ENCODE assay signal across 8 cellular contexts in genomic region chr14:76761198-76761848, GRCh38. TPM values are rescaled to one million over a fixed set of nuclear protein-coding genes. Genes with fewer than 3 reads are reported as not detected.
DNase-seq lines count a peak whose midpoint lies in the region; ATAC-seq and TF ChIP-seq lines count a peak whose summit lies in the region.

Gene VASH1, plus strand, starts transcription at chr14:76761468. Its CDS starts 1,354 bp downstream, at chr14:76762822.

- peaks cover 7 to 17% of the 10 kb centered on the region in 2 donors for H3K4me1 Mint-ChIP-seq in natural killer cell

- ATAC-seq in HG03432 (IDR thresholded peaks at IDR 0.05; ENCODE audit: unreplicated experiment) (peak; percentile 84), natural killer cell (peak; percentile 78 to 88 (median 85))

- H3F3A ChIP-seq in OCI-LY1 (ENCODE audit: insufficient read depth, low read length) = no peaks in the 10 kb centered on the region

- peak within 1 kb of the TSS; percentile 71 for H3K4me3 ChIP-seq in BE2C (ENCODE audit: low read depth, low read length)
- H3K4me3 ChIP-seq in OCI-LY1 (ENCODE audit: low read depth, low read length, poor library complexity, severe bottlenecking) = peak within 1 kb of the TSS; percentile 46
- H3K4me3 ChIP-seq in foreskin fibroblast (ENCODE audit: low read depth in 1 of 2, low read length in 2 of 2) = peak within 1 kb of the TSS; percentile 70 to 76

- H3K9me3 Mint-ChIP-seq in natural killer cell = no peaks in the 10 kb centered on the region

- H3K9ac ChIP-seq in OCI-LY1 (ENCODE audit: low read length) = no peak within 1 kb of the TSS

- H4K20me1 ChIP-seq in OCI-LY1 (ENCODE audit: insufficient read depth, low read length) = no peaks in the 10 kb centered on the region

- H3K9me3 ChIP-seq in BE2C (no peaks in the 10 kb centered on the region), OCI-LY1 (ENCODE audit: low read length) (no peaks in the 10 kb centered on the region)

- H3K36me3 ChIP-seq in BE2C (no peaks in the 10 kb centered on the region), OCI-LY1 (ENCODE audit: insufficient read depth, low read length) (no peaks in the 10 kb centered on the region)

- TF ChIP-seq POLR2A in GM19193 (IDR thresholded peaks at IDR 0.05; ENCODE audit: extremely low read depth, insufficient read depth, insufficient read length) = peak; percentile 40

- DNase-seq in BE2C (peak; percentile 77), foreskin fibroblast (peak; percentile 78 to 93), natural killer cell (peak; percentile 60), stromal cell of bone marrow (ENCODE audit: low read depth) (peak; percentile 41)
- peak; percentile 36 for DNase-seq in activated gamma-delta T cell treated with anti-CD3 and anti-CD28 coated beads, Interleukin-2, amount 50 U/mL, for 16 hours (ENCODE audit: low read depth)

- H2AFZ ChIP-seq in OCI-LY1 (ENCODE audit: low read length) = no peak within 1 kb of the TSS

- TF ChIP-seq CTCF in BE2C (IDR thresholded peaks at IDR 0.05; ENCODE audit: low read depth, low read length) (no peak), OCI-LY1 (IDR thresholded peaks at IDR 0.05; ENCODE audit: low read length) (no peak), foreskin fibroblast (IDR thresholded peaks at IDR 0.05; ENCODE audit: low read depth, low read length) (no peak), natural killer cell (IDR thresholded peaks at IDR 0.05) (no peak)

- H3K36me3 Mint-ChIP-seq in natural killer cell = no peaks in the 10 kb centered on the region

- no peaks in the 10 kb centered on the region for H3K4me1 ChIP-seq in BE2C
- no peaks in the 10 kb centered on the region for H3K4me1 ChIP-seq in OCI-LY1 (ENCODE audit: insufficient read depth, low read length, severe bottlenecking)

- H3K9me2 ChIP-seq in OCI-LY1 (ENCODE audit: low read depth, low read length) = no peaks in the 10 kb centered on the region

- H3K79me2 ChIP-seq in OCI-LY1 (ENCODE audit: insufficient read depth, low read length) = no peaks in the 10 kb centered on the region

- H3K4me3 Mint-ChIP-seq in natural killer cell = peak within 1 kb of the TSS; percentile 88

- peaks cover 8 to 11% of the 10 kb centered on the region in 2 donors for H3K27me3 Mint-ChIP-seq in natural killer cell (ENCODE audit: low read depth in 2 of 2)

- no peak within 1 kb of the TSS for H3K27ac ChIP-seq in OCI-LY1 (ENCODE audit: low read depth, low read length, poor library complexity, severe bottlenecking)

- peak within 1 kb of the TSS; percentile 36; the same call in 1 of the 2 replicates for H3K4me2 ChIP-seq in OCI-LY1 (ENCODE audit: low read length)

- H3K27me3 ChIP-seq in BE2C (peaks cover 10% of the 10 kb centered on the region), OCI-LY1 (ENCODE audit: insufficient read depth, low read length) (no peaks in the 10 kb centered on the region; the same call in 1 of the 2 replicates)

- intact Hi-C loops in natural killer cell (cut with micrococcal nuclease) = no loop called here

- H3K27ac Mint-ChIP-seq in natural killer cell = peak within 1 kb of the TSS; percentile 50 to 65

RNA-seq across cellular contexts. Expression of gene VASH1, which starts in this region (rescaled TPM):
- 38.5 TPM for polyA plus RNA-seq in BE2C (2012; ENCODE audit: insufficient read depth, insufficient read length, low read depth)
- total RNA-seq in natural killer cell = 10 to 100 TPM in 2 of 3 donors, 1 to 10 TPM in 1; 9.5 to 15.0 (median 13.5) TPM
